Comparison of ENCODE assay signal across 11 cellular contexts in genomic region chr15:74888716-74889115, GRCh38. TPM values are rescaled to one million over a fixed set of nuclear protein-coding genes. Genes with fewer than 3 reads are reported as not detected.
DNase-seq lines count a peak whose midpoint lies in the region; ATAC-seq and TF ChIP-seq lines count a peak whose summit lies in the region.
"Had no signal": no experiment of that assay in that cellular context is flagged by ENCODE, and none has a peak within 500 bp of the region (broad histone marks: within the 10 kb centered on the region; RNA-seq: fewer than 3 reads in every experiment).

No MANE protein-coding gene starts in this region.

- no peaks in the 10 kb centered on the region for H3F3A ChIP-seq in neural cell (ENCODE audit: insufficient read depth, low read length, poor library complexity, severe bottlenecking)

- H3K27me3 ChIP-seq in neural cell (ENCODE audit: insufficient read depth, low read depth, low read length), result no peaks in the 10 kb centered on the region
- H3K27me3 ChIP-seq: tibial nerve had no signal

- H3K79me2 ChIP-seq in neural cell (replicated peaks; ENCODE audit: insufficient read depth, low read length), result no peaks in the 10 kb centered on the region

- no peak for ATAC-seq in GM21619 (IDR thresholded peaks at IDR 0.05; ENCODE audit: unreplicated experiment)

- peaks cover 4% of the 10 kb centered on the region; the same call in 1 of the 2 replicates for H3K4me1 ChIP-seq in HEK293 (ENCODE audit: control insufficient read depth, insufficient read depth, low read length)

- H3K36me3 ChIP-seq in HEK293 (ENCODE audit: control insufficient read depth in 2 of 2, insufficient read depth in 1 of 2, low read length in 2 of 2) (peaks cover 10 to 28% of the 10 kb centered on the region in 2 experiments; a peak in 2 of 3 replicates), neural cell (ENCODE audit: insufficient read depth, low read length) (peaks cover 5% of the 10 kb centered on the region)

- TF ChIP-seq RAD21 in neural cell (conservative IDR thresholded peaks at IDR 0.05), result no peak

- peak overlapping the region; percentile 72 for H3K4me2 ChIP-seq in neural cell (ENCODE audit: low read length)

- H2AFZ ChIP-seq in neural cell (ENCODE audit: low read depth, low read length), result no peak overlapping the region

- CTCF ChIA-PET in HEK293 (lab: Yijun Ruan, JAX), result interaction anchor here (0.6 to 7.7 kb wide), 4 partner anchors 14 to 62 kb away, joined by 3 to 57 read pairs (median 3); partner anchors contain the start of gene FAM219B

- H3K27ac ChIP-seq in HEK293 (ENCODE audit: extremely low read depth, low read depth, low read length) (no peak overlapping the region), angular gyrus (ENCODE audit: low read depth, low read length) (peak overlapping the region; percentile 15), neural cell (ENCODE audit: low read length) (no peak overlapping the region)

- H3K36me3 Mint-ChIP-seq in T-helper 1 cell treated with Interleukin-12 subunit alpha and Interleukin-12 subunit beta and Interleukin-4 antibody, amounts not matched to agents 30 μg/mL and 1 μg/mL, for 36 hours (ENCODE audit: low read depth), result peaks cover 22% of the 10 kb centered on the region

- H3K9me3 ChIP-seq in HEK293 (ENCODE audit: control insufficient read depth, insufficient read depth, low read depth, low read length) (no peaks in the 10 kb centered on the region), neural cell (ENCODE audit: low read length) (no peaks in the 10 kb centered on the region)
- H3K9me3 ChIP-seq: tibial nerve had no signal

- no peaks in the 10 kb centered on the region for H3K9me3 Mint-ChIP-seq in T-helper 1 cell treated with Interleukin-12 subunit alpha and Interleukin-12 subunit beta and Interleukin-4 antibody, amounts not matched to agents 30 μg/mL and 1 μg/mL, for 36 hours

- H3K4me3 ChIP-seq in HEK293 (ENCODE audit: low read depth, low read length) (no peak overlapping the region), neural cell (ENCODE audit: low read length) (peak overlapping the region; percentile 82)

- H3K4me3 Mint-ChIP-seq in T-helper 1 cell treated with Interleukin-12 subunit alpha and Interleukin-12 subunit beta and Interleukin-4 antibody, amounts not matched to agents 30 μg/mL and 1 μg/mL, for 36 hours, result peak overlapping the region; percentile 84

- POLR2A ChIA-PET in HEK293 (lab: Yijun Ruan, JAX), result interaction anchor here (1.5 to 2.8 kb wide), 4 partner anchors 13 to 135 kb away, joined by 4 to 25 read pairs (median 10); partner anchors contain the start of genes FAM219B, PPCDC and SCAMP2

- DNase-seq in T-helper 1 cell (no peak), amygdala (lab: John Stamatoyannopoulos, UW) (no peak), ureter (ENCODE audit: low spot score) (no peak)
- DNase-seq: activated CD4-positive, alpha-beta T cell treated with anti-CD3 and anti-CD28 coated beads, Interleukin-2, amount 50 U/mL, for 4 hours; Calu3 had no signal

- no peaks in the 10 kb centered on the region for H3K27me3 Mint-ChIP-seq in T-helper 1 cell treated with Interleukin-12 subunit alpha and Interleukin-12 subunit beta and Interleukin-4 antibody, amounts not matched to agents 30 μg/mL and 1 μg/mL, for 36 hours (ENCODE audit: low read depth)

- TF ChIP-seq EP300 in neural cell (conservative IDR thresholded peaks at IDR 0.05; ENCODE audit: poor library complexity, severe bottlenecking), result no peak

- no peaks in the 10 kb centered on the region for H4K20me1 ChIP-seq in neural cell (ENCODE audit: insufficient read depth)

- H3K9ac ChIP-seq in neural cell (ENCODE audit: low read length), result no peak overlapping the region

- no peaks in the 10 kb centered on the region for H3K9me2 ChIP-seq in neural cell (ENCODE audit: insufficient read depth, low read length)

- H3K27ac Mint-ChIP-seq in T-helper 1 cell treated with Interleukin-12 subunit alpha and Interleukin-12 subunit beta and Interleukin-4 antibody, amounts not matched to agents 30 μg/mL and 1 μg/mL, for 36 hours, result peak overlapping the region; percentile 17

- H3K4me1 Mint-ChIP-seq in T-helper 1 cell treated with Interleukin-12 subunit alpha and Interleukin-12 subunit beta and Interleukin-4 antibody, amounts not matched to agents 30 μg/mL and 1 μg/mL, for 36 hours (ENCODE audit: low read depth), result peaks cover 39% of the 10 kb centered on the region

- TF ChIP-seq CTCF in HEK293 (tag by site-specific recombination; IDR thresholded peaks at IDR 0.05) (no peak), neural cell (IDR thresholded peaks at IDR 0.05; ENCODE audit: poor library complexity, severe bottlenecking) (no peak)

TF ChIP-seq in HEK293, 187 proteins besides CTCF, POLR2A, EP300 and RAD21:
- TF ChIP-seq ZIC2 (tag by site-specific recombination; IDR thresholded peaks at IDR 0.05) (peak; percentile 54), HOXA7 (CRISPR knock-in tag; IDR thresholded peaks at IDR 0.05; ENCODE audit: borderline replicate concordance) (no peak)

TF ChIP-seq in neural cell, 6 proteins besides CTCF, POLR2A, EP300 and RAD21:
- TF ChIP-seq TAF1 (IDR thresholded peaks at IDR 0.05; ENCODE audit: low read depth) (no peak), REST (IDR thresholded peaks at IDR 0.05; ENCODE audit: borderline replicate concordance) (no peak), POLR2AphosphoS5 (IDR thresholded peaks at IDR 0.05) (no peak), MXI1 (conservative IDR thresholded peaks at IDR 0.05; ENCODE audit: poor library complexity, severe bottlenecking) (no peak), EZH2 (IDR thresholded peaks at IDR 0.05; ENCODE audit: borderline replicate concordance, insufficient read depth, low read length, poor library complexity, severe bottlenecking) (no peak), SMC3 (conservative IDR thresholded peaks at IDR 0.05; ENCODE audit: poor library complexity) (no peak)

RNA-seq across cellular contexts. Expression of gene MPI, which starts 1.1 kb away (rescaled TPM):
- polyA plus RNA-seq in neural cell, result 80.3 and 88.0 TPM in 2 replicates
- polyA minus RNA-seq in neural cell, result 45.4 and 57.7 TPM in 2 replicates
- total RNA-seq in ureter, result 50.8 TPM

RNA-seq across cellular contexts. Expression of gene SCAMP2, which starts 15.6 kb away (rescaled TPM):
- polyA plus RNA-seq in neural cell, result 4.5 and 10.9 TPM in 2 replicates
- 6.3 and 6.5 TPM in 2 replicates for polyA minus RNA-seq in neural cell
- total RNA-seq in ureter, result 96.3 TPM

RNA-seq across cellular contexts. Expression of gene FAM219B, which starts 17.9 kb away (rescaled TPM):
- 250 and 293 TPM in 2 replicates for polyA plus RNA-seq in neural cell
- 91.6 and 99.6 TPM in 2 replicates for polyA minus RNA-seq in neural cell
- total RNA-seq in ureter, result 171 TPM

RNA-seq across cellular contexts. Expression of gene ULK3, which starts 45.8 kb away (rescaled TPM):
- 193 and 212 TPM in 2 replicates for polyA plus RNA-seq in neural cell
- 61.4 and 66.0 TPM in 2 replicates for polyA minus RNA-seq in neural cell
- total RNA-seq in ureter, result 54.8 TPM

RNA-seq across cellular contexts. Expression of gene COX5A, which starts 49.2 kb away (rescaled TPM):
- polyA plus RNA-seq in neural cell, result 132 and 155 TPM in 2 replicates
- 45.0 and 62.0 TPM in 2 replicates for polyA minus RNA-seq in neural cell
- total RNA-seq in ureter, result 172 TPM
